Comparison of ENCODE assay signal across 23 cellular contexts in genomic region chr19:5217171-5217570, GRCh38.
"Had no signal": no experiment of that assay in that cellular context is flagged by ENCODE, and none has a peak within 500 bp of the region (broad histone marks: within the 10 kb centered on the region; RNA-seq: fewer than 3 reads in every experiment).

No MANE protein-coding gene starts in this region.

- DNase-seq: islet precursor cell; left ventricle myocardium inferior; nucleus accumbens; stimulated activated CD4-positive, alpha-beta T cell treated with anti-CD3 and anti-CD28 coated beads, Interleukin-12 subunit alpha, Interleukin-12 subunit beta, amount 100 ng/mL, for 4 hours; stimulated activated CD4-positive, alpha-beta T cell treated with anti-CD3 and anti-CD28 coated beads, Interleukin-15, amount 100 ng/mL, for 24 hours; stimulated activated CD4-positive, alpha-beta T cell treated with anti-CD3 and anti-CD28 coated beads, Interleukin-2, amount 100 ng/mL, for 24 hours; stimulated activated CD4-positive, alpha-beta T cell treated with anti-CD3 and anti-CD28 coated beads, Interleukin-4, amount 100 ng/mL, for 1 hour; stimulated activated naive CD4-positive, alpha-beta T cell; tibial artery had no signal

- H3K4me2 ChIP-seq: hepatocyte had no signal

- H3K4me3 Mint-ChIP-seq: nephron; neural crest cell; stimulated activated naive CD8-positive, alpha-beta T cell treated with anti-CD3 and anti-CD28 coated beads, Interleukin-15, Interleukin-2, amounts not matched to agents 100 ng/mL and 50 ng/mL, for 24 hours; type B pancreatic cell had no signal

- H3K9me3 Mint-ChIP-seq: naive thymus-derived CD8-positive, alpha-beta T cell; neural crest cell; stimulated activated naive CD8-positive, alpha-beta T cell treated with anti-CD3 and anti-CD28 coated beads, Interleukin-15, Interleukin-2, amounts not matched to agents 100 ng/mL and 50 ng/mL, for 24 hours; type B pancreatic cell had no signal

- H3K4me1 Mint-ChIP-seq: nephron, neural crest cell had no signal

- H3K27me3 Mint-ChIP-seq: naive thymus-derived CD8-positive, alpha-beta T cell; progenitor cell of endocrine pancreas; stimulated activated naive CD8-positive, alpha-beta T cell treated with anti-CD3 and anti-CD28 coated beads, Interleukin-15, Interleukin-2, amounts not matched to agents 100 ng/mL and 50 ng/mL, for 24 hours; type B pancreatic cell had no signal

- H3K27ac ChIP-seq: hepatocyte, left ventricle myocardium inferior, right atrium auricular region, skin epidermis, suprapubic skin, thoracic aorta, tibial artery, vagina had no signal

- H3K27me3 ChIP-seq: hepatocyte, right atrium auricular region, suprapubic skin, tibial artery, vagina had no signal

- H3K9me3 ChIP-seq: left ventricle myocardium inferior, right atrium auricular region, suprapubic skin, thoracic aorta, tibial artery, vagina had no signal

- ATAC-seq: naive thymus-derived CD8-positive, alpha-beta T cell; sciatic nerve had no signal

- H3K4me3 ChIP-seq: hepatocyte, left ventricle myocardium inferior, lung, right atrium auricular region, skin epidermis, suprapubic skin, thoracic aorta, tibial artery, vagina had no signal

- H3K4me1 ChIP-seq: left ventricle myocardium inferior, right atrium auricular region, suprapubic skin, tibial artery, vagina had no signal

- H3K27ac Mint-ChIP-seq: nephron; progenitor cell of endocrine pancreas; stimulated activated naive CD8-positive, alpha-beta T cell treated with anti-CD3 and anti-CD28 coated beads, Interleukin-15, Interleukin-2, amounts not matched to agents 100 ng/mL and 50 ng/mL, for 24 hours; type B pancreatic cell had no signal

- H3K79me2 ChIP-seq: hepatocyte had no signal

- H2AFZ ChIP-seq: hepatocyte had no signal
